8 cellular contexts compared by ENCODE assay signal in genomic region chr3:55485208-55485791, GRCh38. TPM values are rescaled to one million over a fixed set of nuclear protein-coding genes. Genes with fewer than 3 reads are reported as not detected.
DNase-seq lines count a peak whose midpoint lies in the region; ATAC-seq and TF ChIP-seq lines count a peak whose summit lies in the region.

No MANE protein-coding gene starts in this region.

- CTCF ChIA-PET in CD8-positive, alpha-beta T cell (lab: Charles Lee): no interaction called here

- H3K27ac ChIP-seq in CD8-positive, alpha-beta T cell (ENCODE audit: low read depth, low read length): no peak overlapping the region
- peak overlapping the region in 3 of 4 donors; percentile 8 to 61 (median 58) for H3K27ac ChIP-seq in Peyer's patch

- H3K27ac Mint-ChIP-seq in CD8-positive, alpha-beta T cell: no peak overlapping the region
- peak overlapping the region; percentile 79 for H3K27ac Mint-ChIP-seq in chondrocyte (ENCODE audit: unreplicated experiment)

- no peak for TF ChIP-seq CTCF in CD8-positive, alpha-beta T cell (IDR thresholded peaks at IDR 0.05)
- TF ChIP-seq CTCF in Peyer's patch (IDR thresholded peaks at IDR 0.05): peak in 5 of 6 experiments; percentile 30 to 64 (median 55)
- peak; percentile 91 for TF ChIP-seq CTCF in chondrocyte (IDR thresholded peaks at IDR 0.05)
- peak; percentile 83 for TF ChIP-seq CTCF in kidney epithelial cell (IDR thresholded peaks at IDR 0.05; ENCODE audit: insufficient read depth, low read length, poor library complexity, severe bottlenecking)

- H3K4me3 ChIP-seq in CD8-positive, alpha-beta T cell (ENCODE audit: low read depth, low read length): no peak overlapping the region
- H3K4me3 ChIP-seq in Peyer's patch (peak overlapping the region in 3 of 4 donors; percentile 18 to 90 (median 69)), kidney epithelial cell (ENCODE audit: low read depth, low read length) (peak overlapping the region; percentile 70)

- peak overlapping the region; percentile 18 for H3K4me3 Mint-ChIP-seq in CD8-positive, alpha-beta T cell
- peak overlapping the region; percentile 97 for H3K4me3 Mint-ChIP-seq in chondrocyte (ENCODE audit: unreplicated experiment)

- DNase-seq in CD8-positive, alpha-beta T cell: peak in 1 of 7 experiments; percentile 11
- peak in 2 of 3 donors; percentile 77 to 80 for DNase-seq in Peyer's patch
- no peak for DNase-seq in chondrocyte (ENCODE audit: low spot score)
- DNase-seq in kidney epithelial cell (ENCODE audit: low read depth): no peak
- DNase-seq in stimulated activated CD4-positive, alpha-beta T cell treated with anti-CD3 and anti-CD28 coated beads, Interleukin-2, amount 100 ng/mL, for 48 hours: peak; percentile 31 to 51
- DNase-seq in T-helper 9 cell: no peak

- H3K36me3 Mint-ChIP-seq in CD8-positive, alpha-beta T cell: no peaks in the 10 kb centered on the region
- H3K36me3 Mint-ChIP-seq in chondrocyte (ENCODE audit: low read depth): no peaks in the 10 kb centered on the region

- H3K27me3 Mint-ChIP-seq in CD8-positive, alpha-beta T cell (ENCODE audit: low read depth): peaks cover 69% of the 10 kb centered on the region
- H3K27me3 Mint-ChIP-seq in chondrocyte (ENCODE audit: low read depth): peaks cover 2% of the 10 kb centered on the region

- no peaks in the 10 kb centered on the region for H3K9me3 Mint-ChIP-seq in CD8-positive, alpha-beta T cell
- no peaks in the 10 kb centered on the region for H3K9me3 Mint-ChIP-seq in chondrocyte (ENCODE audit: low read depth)

- H3K4me1 ChIP-seq in CD8-positive, alpha-beta T cell (ENCODE audit: insufficient read depth, low read length): no peaks in the 10 kb centered on the region
- peaks cover 0 to 40% (median 0%) of the 10 kb centered on the region in 4 donors for H3K4me1 ChIP-seq in Peyer's patch

- H3K27me3 ChIP-seq in CD8-positive, alpha-beta T cell (ENCODE audit: insufficient read depth, low read length): peaks cover 7% of the 10 kb centered on the region
- peaks cover 0 to 9% of the 10 kb centered on the region in 2 donors for H3K27me3 ChIP-seq in Peyer's patch
- H3K27me3 ChIP-seq in kidney epithelial cell (ENCODE audit: control insufficient read depth, insufficient read depth, low read length): no peaks in the 10 kb centered on the region

- no peak for TF ChIP-seq POLR2A in Peyer's patch (IDR thresholded peaks at IDR 0.05)

- H3K9me3 ChIP-seq in CD8-positive, alpha-beta T cell (ENCODE audit: low read length): no peaks in the 10 kb centered on the region
- no peaks in the 10 kb centered on the region for H3K9me3 ChIP-seq in Peyer's patch

- intact Hi-C loops in CD8-positive, alpha-beta T cell (cut with DNase I, micrococcal nuclease): no loop called here

- H3K36me3 ChIP-seq in CD8-positive, alpha-beta T cell (ENCODE audit: insufficient read depth, low read length): no peaks in the 10 kb centered on the region
- H3K36me3 ChIP-seq in Peyer's patch (no peaks in the 10 kb centered on the region), kidney epithelial cell (ENCODE audit: control insufficient read depth, insufficient read depth, low read length) (no peaks in the 10 kb centered on the region)

- peaks cover 20% of the 10 kb centered on the region for H3K4me1 Mint-ChIP-seq in CD8-positive, alpha-beta T cell (ENCODE audit: low read depth)
- H3K4me1 Mint-ChIP-seq in chondrocyte (ENCODE audit: low read depth): peaks cover 61% of the 10 kb centered on the region

- POLR2A ChIA-PET in CD8-positive, alpha-beta T cell (lab: Charles Lee): no interaction called here

- no peak for ATAC-seq in CD8-positive, alpha-beta T cell
- peak; percentile 59 for ATAC-seq in GM19328 (IDR thresholded peaks at IDR 0.05; ENCODE audit: unreplicated experiment)
- peak; percentile 61 for ATAC-seq in HG03571 (IDR thresholded peaks at IDR 0.05; ENCODE audit: unreplicated experiment)

RNA-seq across cellular contexts. Expression of gene WNT5A, which starts 1.8 kb away (rescaled TPM):
- total RNA-seq in CD8-positive, alpha-beta T cell: under 1 TPM in 1 of 2 experiments, not detected in 1; 0.36 TPM
- total RNA-seq in Peyer's patch: 1 to 10 TPM; 4.6 to 8.6 (median 7.9) TPM
- 11.1 to 24.5 TPM (median 11.6 TPM) in 3 replicates for total RNA-seq in chondrocyte
- 10.7 and 16.4 TPM in 2 replicates for total RNA-seq in kidney epithelial cell

Comparison
In these comparisons a context has a peak if more than half of its experiments do, and no peak if none do; other contexts are left out.
1. DNase-seq: peak in Peyer's patch (2 of 3) and stimulated activated CD4-positive, alpha-beta T cell treated with anti-CD3 and anti-CD28 coated beads, Interleukin-2, amount 100 ng/mL, for 48 hours (2 of 2); none in chondrocyte (single experiment), kidney epithelial cell (single experiment) and T-helper 9 cell (single experiment).